Comparison of ENCODE assay signal across 18 cellular contexts in genomic region chr6:125078602-125079321, GRCh38.
A peak's percentile ranks its signal among the peaks of the same experiment; 100 is the strongest.
DNase-seq lines count a peak whose midpoint lies in the region; ATAC-seq lines count a peak whose summit lies in the region.
"Had no signal": no experiment of that assay in that cellular context is flagged by ENCODE, and none has a peak within 500 bp of the region (broad histone marks: within the 10 kb centered on the region; RNA-seq: fewer than 3 reads in every experiment).

No MANE protein-coding gene starts in this region.

- H2BK12ac ChIP-seq in mesenchymal stem cell (ENCODE audit: low read length in 2 of 2) = no peak overlapping the region

- H3K4me3 ChIP-seq in mesenchymal stem cell (ENCODE audit: insufficient read depth in 1 of 2, low read depth in 1 of 2, low read length in 2 of 2) = no peak overlapping the region
- H3K4me3 ChIP-seq: SK-N-MC had no signal

- peaks cover 1% of the 10 kb centered on the region for H3K4me1 ChIP-seq in mesenchymal stem cell (ENCODE audit: control insufficient read depth, insufficient read depth, low read depth, low read length)

- H2AFZ ChIP-seq in mesenchymal stem cell (ENCODE audit: low read depth, low read length) = no peak overlapping the region

- H4K8ac ChIP-seq in mesenchymal stem cell (ENCODE audit: low read length) = no peak overlapping the region

- ATAC-seq in HG02973 (IDR thresholded peaks at IDR 0.05; ENCODE audit: unreplicated experiment) = no peak

- H2BK5ac ChIP-seq in mesenchymal stem cell (ENCODE audit: low read depth, low read length, poor library complexity, severe bottlenecking) = no peak overlapping the region

- no peak overlapping the region for H3K9ac ChIP-seq in mesenchymal stem cell (ENCODE audit: low read length)

- H3K27me3 ChIP-seq in mesenchymal stem cell (ENCODE audit: control insufficient read depth in 1 of 2, insufficient read depth in 1 of 2, low read length in 2 of 2) = no peaks in the 10 kb centered on the region

- H3K18ac ChIP-seq in mesenchymal stem cell (ENCODE audit: low read depth in 1 of 2, low read length in 2 of 2) = no peak overlapping the region

- H2BK120ac ChIP-seq in mesenchymal stem cell (ENCODE audit: low read depth, low read length) = no peak overlapping the region

- no peak overlapping the region for H3K23ac ChIP-seq in mesenchymal stem cell (ENCODE audit: low read length in 2 of 2)

- peak overlapping the region; percentile 79 for H2AK5ac ChIP-seq in mesenchymal stem cell (ENCODE audit: low read length, severe bottlenecking)

- H3K4ac ChIP-seq in mesenchymal stem cell (ENCODE audit: low read depth in 1 of 2, low read length in 2 of 2) = no peak overlapping the region

- H3K36me3 ChIP-seq in mesenchymal stem cell (ENCODE audit: control insufficient read depth in 1 of 2, insufficient read depth in 2 of 2, low read depth in 1 of 2, low read length in 2 of 2) = peaks cover 2 to 56% of the 10 kb centered on the region in 2 experiments

- H3K4me2 ChIP-seq in mesenchymal stem cell (ENCODE audit: low read length, poor library complexity, severe bottlenecking) = no peak overlapping the region

- H4K91ac ChIP-seq in mesenchymal stem cell (ENCODE audit: low read length) = no peak overlapping the region

- no peak overlapping the region for H2BK15ac ChIP-seq in mesenchymal stem cell (ENCODE audit: low read depth, poor library complexity, severe bottlenecking)

- H3K14ac ChIP-seq in mesenchymal stem cell (ENCODE audit: low read length in 2 of 2) = no peak overlapping the region

- no peak overlapping the region for H3K27ac ChIP-seq in mesenchymal stem cell (ENCODE audit: low read length, poor library complexity, severe bottlenecking)

- 96% methylated on average over 4 of the region's 5 CpGs for WGBS in mesenchymal stem cell

- H3K79me1 ChIP-seq in mesenchymal stem cell (replicated peaks; ENCODE audit: low read length, poor library complexity, severe bottlenecking) = peaks cover 8% of the 10 kb centered on the region

- H3K9me3 ChIP-seq in mesenchymal stem cell (ENCODE audit: control insufficient read depth, low read length) = no peaks in the 10 kb centered on the region

- DNase-seq in NCI-H510A (lab: John Stamatoyannopoulos, UW) (peak; percentile 9), NCI-H82 (lab: John Stamatoyannopoulos, UW) (peak; percentile 96), mesenchymal stem cell (no peak), NK-92 (lab: John Stamatoyannopoulos, UW; ENCODE audit: unreplicated experiment) (no peak), NCI-H2227 treated with DMSO at 0.1 percent for 48 hours (lab: John Stamatoyannopoulos, UW) (no peak), activated T-cell treated with anti-CD3 and anti-CD28 coated beads for 4 hours (no peak)
- DNase-seq: CD4-positive, CD25-positive, alpha-beta regulatory T cell; DMS79; KBM-7; MM.1S; NCI-H1048; NCI-H1436; NCI-H187 treated with DMSO at 0.1 percent for 48 hours; NCI-H2107; NCI-H345; Right ventricle myocardium superior had no signal

Comparison
In these comparisons a context has a peak if more than half of its experiments do, and no peak if none do; other contexts are left out.
1. DNase-seq: peak in NCI-H510A (single experiment) and NCI-H82 (single experiment); none in mesenchymal stem cell (single experiment), NK-92 (single experiment), NCI-H2227 treated with DMSO at 0.1 percent for 48 hours (single experiment) and activated T-cell treated with anti-CD3 and anti-CD28 coated beads for 4 hours (single experiment).